30 cellular contexts compared by ENCODE assay signal in the genomic region with DNA sequence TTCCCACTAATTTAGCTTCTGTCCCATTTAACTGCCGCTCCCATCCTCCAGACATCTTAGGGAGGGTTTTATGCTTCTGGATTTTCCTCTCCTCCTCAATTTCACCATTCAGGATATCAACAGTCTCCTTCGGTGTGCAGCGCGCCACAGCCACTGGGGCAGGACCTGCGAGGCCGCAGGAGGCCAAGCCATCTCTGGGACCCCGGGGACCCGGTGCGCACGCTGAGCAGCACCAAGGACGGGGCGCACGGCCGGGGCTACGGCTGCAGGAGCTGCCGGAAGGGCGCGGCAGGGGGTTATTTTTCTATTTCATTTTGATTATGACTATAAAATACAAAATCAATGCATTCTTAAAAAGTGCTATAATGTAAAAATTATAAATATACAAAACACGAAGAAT.
"Had no signal": no experiment of that assay in that cellular context is flagged by ENCODE, and none has a peak within 500 bp of the region (broad histone marks: within the 10 kb centered on the region; RNA-seq: fewer than 3 reads in every experiment).

No MANE protein-coding gene starts in this region.

- H3K4me1 ChIP-seq: ascending aorta had no signal

- ATAC-seq: activated CD8-positive, alpha-beta T cell treated with anti-CD3 and anti-CD28 coated beads for 36 hours; activated naive CD8-positive, alpha-beta T cell treated with anti-CD3 and anti-CD28 coated beads, Interleukin-2, amount 50 U/mL, for 24 hours; activated T-cell treated with anti-CD3 and anti-CD28 coated beads, Interleukin-2, amount 50 U/mL, for 4 hours; activated T-cell treated with anti-CD3 and anti-CD28 coated beads, Interleukin-2, amount 50 U/mL, for 72 hours; activated T-helper 17 cell treated with anti-CD3 and anti-CD28 coated beads, Interleukin-2, amount 50 U/mL, for 72 hours; T-helper 17 cell had no signal

- FAIRE-seq: bronchial epithelial cell, TTC549 had no signal

- H3K4me3 ChIP-seq: ascending aorta, cardiac muscle cell had no signal

- H3K27ac ChIP-seq: ascending aorta, cardiac muscle cell, VCaP had no signal

- DNase-seq: activated B cell treated with CpG ODN at 0.5 μM for 24 hours; activated CD4-positive, alpha-beta memory T cell treated with anti-CD3 and anti-CD28 coated beads for 36 hours; activated CD4-positive, alpha-beta T cell treated with anti-CD3 and anti-CD28 coated beads for 4 hours; activated CD4-positive, alpha-beta T cell treated with anti-CD3 and anti-CD28 coated beads, Interleukin-2, amount 10 ng/mL, durations not matched to agents 24 days and 14 days; activated CD4-positive, alpha-beta T cell treated with anti-CD3 and anti-CD28 coated beads, Interleukin-2, amount 50 U/mL, for 1 hour; activated CD4-positive, alpha-beta T cell treated with anti-CD3 and anti-CD28 coated beads, Interleukin-2, amount 50 U/mL, for 4 hours; activated CD4-positive, CD25-positive, alpha-beta regulatory T cell treated with anti-CD3 and anti-CD28 coated beads, Interleukin-2, amount 50 U/mL, for 72 hours; activated CD8-positive, alpha-beta memory T cell treated with anti-CD3 and anti-CD28 coated beads, Interleukin-2, amount 50 U/mL, for 4 hours; activated CD8-positive, alpha-beta T cell treated with anti-CD3 and anti-CD28 coated beads for 36 hours; activated gamma-delta T cell; activated naive CD4-positive, alpha-beta T cell treated with anti-CD3 and anti-CD28 coated beads, Interleukin-2, amount 10 ng/mL, durations not matched to agents 7 days and 5 days; activated naive CD4-positive, alpha-beta T cell treated with Interleukin-2 at 50 U/mL for 16 hours; activated naive CD8-positive, alpha-beta T cell treated with anti-CD3 and anti-CD28 coated beads, Interleukin-2, amount 10 ng/mL, durations not matched to agents 7 days and 5 days; activated naive CD8-positive, alpha-beta T cell treated with anti-CD3 and anti-CD28 coated beads, Interleukin-2, amount 50 U/mL, for 24 hours; activated T-cell treated with anti-CD3 and anti-CD28 coated beads for 4 hours; activated T-cell treated with anti-CD3 and anti-CD28 coated beads, Interleukin-2, amount 50 U/mL, for 1 hour; activated T-cell treated with anti-CD3 and anti-CD28 coated beads, Interleukin-2, amount 50 U/mL, for 4 hours; activated T-cell treated with anti-CD3 and anti-CD28 coated beads, Interleukin-2, amount 50 U/mL, for 72 hours; amygdala; anterior cingulate cortex; caudate nucleus; cerebellar nuclear complex; T-helper 17 cell; T1000 had no signal

- H3K9me3 ChIP-seq: ascending aorta had no signal

- H3K27me3 ChIP-seq: ascending aorta, cardiac muscle cell had no signal

- H3K36me3 ChIP-seq: ascending aorta, cardiac muscle cell had no signal
